ENCODE assay signal across 1 cellular context in genomic region chr15:69450968-69451695, GRCh38.
TF ChIP-seq lines count a peak whose summit lies in the region.

No MANE protein-coding gene starts in this region.

TF ChIP-seq in K562, 482 proteins besides CTCF, POLR2A, EP300 and RAD21 (continued from another document):
- no peak for TF ChIP-seq ATF2 (CRISPR knock-in tag; IDR thresholded peaks at IDR 0.05)
- no peak for TF ChIP-seq ZNF184 (CRISPR knock-in tag; IDR thresholded peaks at IDR 0.05)
- TF ChIP-seq ZNF707 (CRISPR knock-in tag; conservative IDR thresholded peaks at IDR 0.05), result no peak
- TF ChIP-seq NKRF (IDR thresholded peaks at IDR 0.05; ENCODE audit: borderline replicate concordance), result 0 out of 2 replicates have a peak, but pooled peaks have one; percentile 15
- no peak for TF ChIP-seq PYGO2 (tag; IDR thresholded peaks at IDR 0.05)
- no peak for TF ChIP-seq JUN (IDR thresholded peaks at IDR 0.05; ENCODE audit: borderline replicate concordance, low read depth, low read length)
- TF ChIP-seq JUN (CRISPR knock-in tag; IDR thresholded peaks at IDR 0.05; ENCODE audit: borderline replicate concordance), result no peak
- no peak for TF ChIP-seq E2F3 (CRISPR knock-in tag; IDR thresholded peaks at IDR 0.05)
- TF ChIP-seq ATF4 (CRISPR knock-in tag; IDR thresholded peaks at IDR 0.05), result no peak
- no peak for TF ChIP-seq ZBTB17 (CRISPR knock-in tag; IDR thresholded peaks at IDR 0.05)
- no peak for TF ChIP-seq MECOM (CRISPR knock-in tag; IDR thresholded peaks at IDR 0.05)
- no peak for TF ChIP-seq CEBPZ (IDR thresholded peaks at IDR 0.05; ENCODE audit: borderline replicate concordance, low read depth, low read length)
- TF ChIP-seq ZNF408 (CRISPR knock-in tag; IDR thresholded peaks at IDR 0.05; ENCODE audit: low read depth), result no peak
- no peak for TF ChIP-seq NFXL1 (CRISPR knock-in tag; IDR thresholded peaks at IDR 0.05)
- no peak for TF ChIP-seq ZBTB11 (CRISPR knock-in tag; IDR thresholded peaks at IDR 0.05)
- no peak for TF ChIP-seq USF2 (CRISPR knock-in tag; IDR thresholded peaks at IDR 0.05)
- TF ChIP-seq SPI1 (IDR thresholded peaks at IDR 0.05; ENCODE audit: borderline replicate concordance, low read depth, low read length), result no peak
- TF ChIP-seq MTA3 (IDR thresholded peaks at IDR 0.05; ENCODE audit: borderline replicate concordance), result no peak
- no peak for TF ChIP-seq NR0B1 (IDR thresholded peaks at IDR 0.05; ENCODE audit: partially characterized antibody)
- TF ChIP-seq ZNF174 (CRISPR knock-in tag; IDR thresholded peaks at IDR 0.05), result no peak
- TF ChIP-seq DDX20 (tag; IDR thresholded peaks at IDR 0.05; ENCODE audit: low read depth), result no peak
- peak; percentile 15 for TF ChIP-seq GTF3C2 (IDR thresholded peaks at IDR 0.05; ENCODE audit: borderline replicate concordance, extremely low read depth, insufficient read length)
- no peak for TF ChIP-seq FOXJ2 (tag; IDR thresholded peaks at IDR 0.05)
- TF ChIP-seq NFE2L1 (tag; IDR thresholded peaks at IDR 0.05; ENCODE audit: borderline replicate concordance, low read depth), result no peak
- TF ChIP-seq ADNP (tag; IDR thresholded peaks at IDR 0.05), result peak; percentile 36; the same call in 1 of the 2 replicates
- TF ChIP-seq MLLT1 (IDR thresholded peaks at IDR 0.05), result 0 out of 4 replicates have a peak, but pooled peaks of 1 of the 2 experiments have one; percentile 58
- TF ChIP-seq ZNF274 (IDR thresholded peaks at IDR 0.05; ENCODE audit: borderline replicate concordance, low read depth, low read length), result no peak
- TF ChIP-seq LCOR (CRISPR knock-in tag; IDR thresholded peaks at IDR 0.05), result no peak
- TF ChIP-seq MCM2 (IDR thresholded peaks at IDR 0.05; ENCODE audit: low read depth), result no peak
